8 cellular contexts compared by ENCODE assay signal in the genomic region with DNA sequence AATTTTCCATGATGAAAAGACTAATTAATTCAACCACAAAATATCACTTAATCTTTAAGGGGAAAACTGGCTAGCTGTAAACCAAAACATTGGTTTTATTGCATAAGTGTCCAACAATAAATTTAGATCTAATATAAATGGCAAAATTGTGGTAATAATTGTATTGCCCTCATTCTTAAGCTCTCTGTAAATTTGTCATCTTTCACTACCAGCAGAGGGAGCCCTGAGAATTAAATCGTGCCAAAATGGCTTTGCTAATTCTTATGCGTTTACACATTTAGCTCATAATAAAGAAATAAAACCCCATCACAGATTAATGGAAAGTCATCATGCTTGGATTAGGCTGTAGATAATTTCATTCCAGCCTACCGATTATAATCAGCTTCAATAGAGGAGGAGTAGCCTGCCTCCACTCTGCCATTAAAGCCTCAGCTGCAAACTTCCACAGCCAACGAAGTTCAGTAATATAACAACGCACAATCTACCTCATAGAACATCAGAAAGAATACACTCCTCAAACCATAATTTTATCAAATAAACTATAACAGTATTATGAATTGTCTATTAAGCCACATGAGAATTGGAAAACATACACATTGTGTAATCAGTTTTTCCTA.
A peak's percentile ranks its signal among the peaks of the same experiment; 100 is the strongest.
DNase-seq lines count a peak whose midpoint lies in the region; ATAC-seq and TF ChIP-seq lines count a peak whose summit lies in the region.

No MANE protein-coding gene starts in this region.

- POLR2A ChIA-PET in Panc1 (lab: Charles Lee): interaction anchor here (0.7 kb wide), 1 partner anchor 668 kb away, joined by 3 read pairs; no protein-coding TSS in a partner anchor

- DNase-seq in DMS114 treated with DMSO at 0.1 percent for 48 hours (lab: John Stamatoyannopoulos, UW; ENCODE audit: unreplicated experiment) (peak; percentile 16), HFF-Myc (ENCODE audit: extremely low read depth, low read depth) (no peak), Panc1 (ENCODE audit: low read depth, low spot score) (peak; percentile 24), erythroblast (lab: John Stamatoyannopoulos, UW) (peak; percentile 16 to 55), prostate gland (ENCODE audit: low spot score) (no peak)
- DNase-seq in activated CD8-positive, alpha-beta memory T cell treated with anti-CD3 and anti-CD28 coated beads for 24 hours: no peak

- no peaks in the 10 kb centered on the region for H3K9me3 Mint-ChIP-seq in stimulated activated memory B cell treated with anti-CD40 and anti-IgM and Interleukin-4, amounts not matched to agents 10 μg/mL and 1 μg/mL and 100 μg/mL, for 72 hours

- no peak overlapping the region for H3K27ac Mint-ChIP-seq in stimulated activated memory B cell treated with anti-CD40 and anti-IgM and Interleukin-4, amounts not matched to agents 10 μg/mL and 1 μg/mL and 100 μg/mL, for 72 hours

- H3K27ac ChIP-seq in Panc1 (ENCODE audit: low read length): no peak overlapping the region
- H3K27ac ChIP-seq in prostate gland: no peak overlapping the region

- WGBS in prostate gland: 16% methylated on average over 5 of the region's 5 CpGs

- in situ Hi-C loops in Panc1 (cut with HindIII; ENCODE audit: low pct_unique_long_range_greater_than_20kb, low sequenced_read_pairs): no loop called here

- BruUV-seq in Panc1 (replicated peaks; lab: Mats Ljungman, UMichigan): no TSS peak

- H3K36me3 Mint-ChIP-seq in stimulated activated memory B cell treated with anti-CD40 and anti-IgM and Interleukin-4, amounts not matched to agents 10 μg/mL and 1 μg/mL and 100 μg/mL, for 72 hours: no peaks in the 10 kb centered on the region

- no peak overlapping the region for H3K4me3 ChIP-seq in HFF-Myc (replicated peaks; ENCODE audit: low read depth, low read length)
- no peak overlapping the region for H3K4me3 ChIP-seq in Panc1 (ENCODE audit: low read depth in 2 of 2, low read length in 2 of 2)
- H3K4me3 ChIP-seq in prostate gland: no peak overlapping the region

- peaks cover 2% of the 10 kb centered on the region; the same call in 1 of the 2 replicates for H3K27me3 ChIP-seq in Panc1 (ENCODE audit: control insufficient read depth, insufficient read depth, low read length)
- no peaks in the 10 kb centered on the region for H3K27me3 ChIP-seq in prostate gland (replicated peaks; ENCODE audit: insufficient read depth)

- CTCF ChIA-PET in Panc1 (lab: Charles Lee): interaction anchor here (0.6 to 1.4 kb wide), 12 partner anchors 10 to 846 kb away, joined by 3 to 10 read pairs (median 4); no protein-coding TSS in a partner anchor

- H3K36me3 ChIP-seq in Panc1 (ENCODE audit: control insufficient read depth, insufficient read depth, low read length) (no peaks in the 10 kb centered on the region; the same call in 1 of the 2 replicates), prostate gland (no peaks in the 10 kb centered on the region)

- H3K4me1 ChIP-seq in Panc1 (ENCODE audit: control insufficient read depth, insufficient read depth, low read length): no peaks in the 10 kb centered on the region
- H3K4me1 ChIP-seq in prostate gland (replicated peaks): no peaks in the 10 kb centered on the region

- no peak for TF ChIP-seq POLR2A in erythroblast (IDR thresholded peaks at IDR 0.05; ENCODE audit: low read length)
- no peak for TF ChIP-seq POLR2A in prostate gland (IDR thresholded peaks at IDR 0.05)

- intact Hi-C loops in Panc1 (cut with micrococcal nuclease; ENCODE audit: unreplicated experiment): loop anchor here (5.0 kb wide), 1 partner anchor 846 kb away; a partner anchor contains a TSS
- intact Hi-C loops in prostate gland (cut with DNase I): loop anchor here (5.0 kb wide), 1 partner anchor 836 kb away; no protein-coding TSS in a partner anchor

- H3K4me1 Mint-ChIP-seq in stimulated activated memory B cell treated with anti-CD40 and anti-IgM and Interleukin-4, amounts not matched to agents 10 μg/mL and 1 μg/mL and 100 μg/mL, for 72 hours: no peaks in the 10 kb centered on the region

- H3K9me3 ChIP-seq in Panc1 (ENCODE audit: control insufficient read depth, insufficient read depth, low read depth, low read length) (no peaks in the 10 kb centered on the region), prostate gland (no peaks in the 10 kb centered on the region)

- H3K27me3 Mint-ChIP-seq in stimulated activated memory B cell treated with anti-CD40 and anti-IgM and Interleukin-4, amounts not matched to agents 10 μg/mL and 1 μg/mL and 100 μg/mL, for 72 hours: no peaks in the 10 kb centered on the region

- peak; percentile 54 for TF ChIP-seq CTCF in HFF-Myc (IDR thresholded peaks at IDR 0.05; ENCODE audit: low read depth, low read length, missing control alignments)
- TF ChIP-seq CTCF in Panc1 (IDR thresholded peaks at IDR 0.05): peak; percentile 78; the same call in 1 of the 2 replicates
- TF ChIP-seq CTCF in prostate gland (IDR thresholded peaks at IDR 0.05): peak; percentile 15 to 58 (median 42)

- H3K4me3 Mint-ChIP-seq in stimulated activated memory B cell treated with anti-CD40 and anti-IgM and Interleukin-4, amounts not matched to agents 10 μg/mL and 1 μg/mL and 100 μg/mL, for 72 hours: no peak overlapping the region

- ATAC-seq in Panc1 (no peak; the same call in 1 of the 2 replicates), HG03378 (IDR thresholded peaks at IDR 0.05; ENCODE audit: unreplicated experiment) (no peak)
- no peak for ATAC-seq in stimulated activated memory B cell treated with anti-CD40 and anti-IgM and Interleukin-4, amounts not matched to agents 10 μg/mL and 1 μg/mL and 100 μg/mL, for 72 hours

Comparison
In these comparisons a context has a peak if more than half of its experiments do, and no peak if none do; other contexts are left out.
1. DNase-seq: peak in DMS114 treated with DMSO at 0.1 percent for 48 hours (single experiment), Panc1 (single experiment) and erythroblast (2 of 2); none in HFF-Myc (single experiment), prostate gland (single experiment) and activated CD8-positive, alpha-beta memory T cell treated with anti-CD3 and anti-CD28 coated beads for 24 hours (single experiment).
2. Peak in every context shown above with its lines, with median percentiles within 50 percentile points of each other: CTCF ChIP-seq.